ENCODE assay signal across 8 cellular contexts in genomic region chr11:34997872-34998548, GRCh38.
DNase-seq lines count a peak whose midpoint lies in the region; ATAC-seq and TF ChIP-seq lines count a peak whose summit lies in the region.

No MANE protein-coding gene starts in this region.

- intact Hi-C loops in activated T-helper 2 cell treated with anti-CD3 and anti-CD28 coated beads, Interferon-gamma antibody, Interleukin-2, Interleukin-4, amounts not matched to agents 10 μg/mL and 5 μg/mL and 100 μg/mL, durations not matched to agents 14 hours and 24 hours and 36 hours (cut with micrococcal nuclease) = loop anchor here (1.0 to 5.0 kb wide), 3 partner anchors 164 to 394 kb away; no protein-coding TSS in a partner anchor
- intact Hi-C loops in left lung (cut with DNase I) = loop anchor here in 1 of 2 donors (5.0 kb wide), 1 partner anchor 394 kb away; no protein-coding TSS in a partner anchor

- H3K4me1 Mint-ChIP-seq in activated T-helper 2 cell treated with anti-CD3 and anti-CD28 coated beads, Interferon-gamma antibody, Interleukin-2, Interleukin-4, amounts not matched to agents 10 μg/mL and 5 μg/mL and 100 μg/mL, durations not matched to agents 14 hours and 24 hours and 36 hours (ENCODE audit: low read depth) = peaks cover 22% of the 10 kb centered on the region

- DNase-seq in HS-5 (ENCODE audit: low read depth) (peak; percentile 49), left lung (no peak), substantia nigra (lab: John Stamatoyannopoulos, UW) (no peak), anterior cingulate cortex (lab: John Stamatoyannopoulos, UW) (no peak)
- no peak for DNase-seq in activated T-helper 2 cell treated with anti-CD3 and anti-CD28 coated beads, Interferon-gamma antibody, Interleukin-2, Interleukin-4, amounts not matched to agents 10 μg/mL and 5 μg/mL and 100 μg/mL, durations not matched to agents 14 hours and 24 hours and 36 hours (ENCODE audit: low spot score)

- TF ChIP-seq CTCF in left lung (IDR thresholded peaks at IDR 0.05) = peak; percentile 43 to 48

- H3K27ac ChIP-seq in BLaER1 (no peak overlapping the region), left lung (no peak overlapping the region), substantia nigra (ENCODE audit: low read depth, low read length, poor library complexity, severe bottlenecking) (no peak overlapping the region)

- H3K27me3 ChIP-seq in BLaER1 (no peaks in the 10 kb centered on the region), left lung (no peaks in the 10 kb centered on the region)

- no peaks in the 10 kb centered on the region for H3K9me3 Mint-ChIP-seq in activated T-helper 2 cell treated with anti-CD3 and anti-CD28 coated beads, Interferon-gamma antibody, Interleukin-2, Interleukin-4, amounts not matched to agents 10 μg/mL and 5 μg/mL and 100 μg/mL, durations not matched to agents 14 hours and 24 hours and 36 hours

- H3K36me3 Mint-ChIP-seq in activated T-helper 2 cell treated with anti-CD3 and anti-CD28 coated beads, Interferon-gamma antibody, Interleukin-2, Interleukin-4, amounts not matched to agents 10 μg/mL and 5 μg/mL and 100 μg/mL, durations not matched to agents 14 hours and 24 hours and 36 hours (ENCODE audit: low read depth) = peaks cover 11% of the 10 kb centered on the region

- no peaks in the 10 kb centered on the region for H3K9me3 ChIP-seq in BLaER1
- H3K9me3 ChIP-seq in left lung = no peaks in the 10 kb centered on the region

- peaks cover 2% of the 10 kb centered on the region for H3K27me3 Mint-ChIP-seq in activated T-helper 2 cell treated with anti-CD3 and anti-CD28 coated beads, Interferon-gamma antibody, Interleukin-2, Interleukin-4, amounts not matched to agents 10 μg/mL and 5 μg/mL and 100 μg/mL, durations not matched to agents 14 hours and 24 hours and 36 hours (ENCODE audit: low read depth)

- H3K4me3 ChIP-seq in BLaER1 (no peak overlapping the region), left lung (no peak overlapping the region)

- ATAC-seq in left lung (peak; percentile 71), GM18519 (IDR thresholded peaks at IDR 0.05; ENCODE audit: low FRiP score, unreplicated experiment) (no peak), HG02642 (IDR thresholded peaks at IDR 0.05; ENCODE audit: poor library complexity, unreplicated experiment) (no peak)

- no peaks in the 10 kb centered on the region for H4K20me1 ChIP-seq in BLaER1

- H3K27ac Mint-ChIP-seq in activated T-helper 2 cell treated with anti-CD3 and anti-CD28 coated beads, Interferon-gamma antibody, Interleukin-2, Interleukin-4, amounts not matched to agents 10 μg/mL and 5 μg/mL and 100 μg/mL, durations not matched to agents 14 hours and 24 hours and 36 hours = no peak overlapping the region

- H3K4me1 ChIP-seq in BLaER1 (peaks cover 9% of the 10 kb centered on the region), left lung (peaks cover 3 to 11% of the 10 kb centered on the region in 2 donors)

- H3K4me3 Mint-ChIP-seq in activated T-helper 2 cell treated with anti-CD3 and anti-CD28 coated beads, Interferon-gamma antibody, Interleukin-2, Interleukin-4, amounts not matched to agents 10 μg/mL and 5 μg/mL and 100 μg/mL, durations not matched to agents 14 hours and 24 hours and 36 hours (ENCODE audit: low read depth) = peak overlapping the region; percentile 10

- no peak overlapping the region for H3K9ac ChIP-seq in BLaER1

- peaks cover 9% of the 10 kb centered on the region for H3K36me3 ChIP-seq in BLaER1
- no peaks in the 10 kb centered on the region for H3K36me3 ChIP-seq in left lung

- H3K4me2 ChIP-seq in BLaER1 = peak overlapping the region; percentile 11
